Comparison of ENCODE assay signal across 1 cellular context in the genomic region with DNA sequence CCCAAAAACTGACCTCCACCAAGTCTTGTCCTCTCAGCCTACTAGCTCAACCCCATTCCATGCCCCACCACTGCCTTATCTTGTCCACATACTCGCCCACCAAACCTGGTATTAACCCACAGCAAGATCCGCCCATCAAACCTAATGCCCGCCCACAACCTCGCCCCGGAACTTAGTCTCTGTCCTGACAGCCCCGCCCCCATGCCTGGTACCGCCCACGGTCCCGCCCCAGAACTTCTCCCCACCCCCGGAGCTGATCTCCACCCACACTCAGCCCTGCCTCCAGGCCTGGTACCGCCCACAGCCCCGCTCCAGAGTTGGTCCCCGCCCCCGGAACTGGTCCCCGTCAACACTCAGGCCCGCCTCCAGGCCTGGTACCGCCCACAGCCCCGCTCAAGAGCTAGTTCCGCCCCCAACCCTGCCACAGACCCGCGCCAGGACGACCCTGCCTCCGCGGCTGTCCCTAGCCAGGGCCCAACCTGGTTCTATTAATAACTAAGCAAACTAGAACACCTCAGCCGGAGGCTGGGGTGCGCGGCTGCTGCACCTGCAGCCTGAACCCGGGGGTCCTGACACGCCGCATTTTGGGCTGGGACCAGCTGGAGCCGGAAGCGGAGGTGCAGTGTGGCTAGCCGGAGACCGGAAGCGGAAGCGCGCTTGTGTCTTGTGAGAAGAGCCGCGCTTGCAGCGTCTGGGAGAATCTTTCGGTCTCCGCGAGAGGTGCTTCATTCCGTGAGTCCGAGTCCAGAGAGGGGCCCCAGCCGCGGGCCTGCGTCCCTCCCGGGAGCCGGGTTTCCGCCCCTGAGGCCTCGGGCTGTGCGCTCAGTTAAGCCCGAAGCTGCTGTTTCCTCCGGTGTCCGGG.
A peak's percentile ranks its signal among the peaks of the same experiment; 100 is the strongest.
TF ChIP-seq lines count a peak whose summit lies in the region.

TSS of gene ZNF557 (plus strand) at position 662 of the 862 bp plus-strand sequence. CDS start 5,372 bp downstream, outside the sequence.

TF ChIP-seq in HCT116, 20 proteins besides CTCF, POLR2A, EP300 and RAD21 (continued from another document):
- peak; percentile 56 for TF ChIP-seq ZBTB33 (IDR thresholded peaks at IDR 0.05; ENCODE audit: extremely low read depth, insufficient replicate concordance, low read length)
- TF ChIP-seq TCF7L2 (IDR thresholded peaks at IDR 0.05; ENCODE audit: borderline replicate concordance, extremely low read depth, insufficient read depth, insufficient read length), result peak; percentile 54
- TF ChIP-seq YY1 (IDR thresholded peaks at IDR 0.05; ENCODE audit: extremely low read depth, insufficient replicate concordance, low read depth, low read length), result no peak
- TF ChIP-seq FOSL1 (IDR thresholded peaks at IDR 0.05; ENCODE audit: low read depth), result no peak
- TF ChIP-seq POLR2AphosphoS5 (IDR thresholded peaks at IDR 0.05; ENCODE audit: low read depth, low read length), result peak; percentile 79
- TF ChIP-seq SP1 (IDR thresholded peaks at IDR 0.05; ENCODE audit: low read depth), result no peak
- TF ChIP-seq ZNF274 (IDR thresholded peaks at IDR 0.05; ENCODE audit: low read depth, low read length), result no peak
- no peak for TF ChIP-seq JUND (IDR thresholded peaks at IDR 0.05)
- peak; percentile 90 for TF ChIP-seq ELF1 (IDR thresholded peaks at IDR 0.05; ENCODE audit: borderline replicate concordance, low read depth)
- peak; percentile 78 for TF ChIP-seq MAX (IDR thresholded peaks at IDR 0.05)
- no peak for TF ChIP-seq ATF3 (IDR thresholded peaks at IDR 0.05)
- TF ChIP-seq EZH2phosphoT487 (IDR thresholded peaks at IDR 0.05; ENCODE audit: borderline replicate concordance), result no peak
- TF ChIP-seq EGR1 (IDR thresholded peaks at IDR 0.05; ENCODE audit: low read depth), result peak; percentile 89
- TF ChIP-seq CEBPB (IDR thresholded peaks at IDR 0.05; ENCODE audit: low read depth), result no peak
- TF ChIP-seq CBX3 (IDR thresholded peaks at IDR 0.05; ENCODE audit: low read depth), result no peak
- peak; percentile 81 for TF ChIP-seq SIN3A (IDR thresholded peaks at IDR 0.05; ENCODE audit: low read depth)
TF ChIP-seq in HCT116: peak in this region for 8.
